In the genomic region with DNA sequence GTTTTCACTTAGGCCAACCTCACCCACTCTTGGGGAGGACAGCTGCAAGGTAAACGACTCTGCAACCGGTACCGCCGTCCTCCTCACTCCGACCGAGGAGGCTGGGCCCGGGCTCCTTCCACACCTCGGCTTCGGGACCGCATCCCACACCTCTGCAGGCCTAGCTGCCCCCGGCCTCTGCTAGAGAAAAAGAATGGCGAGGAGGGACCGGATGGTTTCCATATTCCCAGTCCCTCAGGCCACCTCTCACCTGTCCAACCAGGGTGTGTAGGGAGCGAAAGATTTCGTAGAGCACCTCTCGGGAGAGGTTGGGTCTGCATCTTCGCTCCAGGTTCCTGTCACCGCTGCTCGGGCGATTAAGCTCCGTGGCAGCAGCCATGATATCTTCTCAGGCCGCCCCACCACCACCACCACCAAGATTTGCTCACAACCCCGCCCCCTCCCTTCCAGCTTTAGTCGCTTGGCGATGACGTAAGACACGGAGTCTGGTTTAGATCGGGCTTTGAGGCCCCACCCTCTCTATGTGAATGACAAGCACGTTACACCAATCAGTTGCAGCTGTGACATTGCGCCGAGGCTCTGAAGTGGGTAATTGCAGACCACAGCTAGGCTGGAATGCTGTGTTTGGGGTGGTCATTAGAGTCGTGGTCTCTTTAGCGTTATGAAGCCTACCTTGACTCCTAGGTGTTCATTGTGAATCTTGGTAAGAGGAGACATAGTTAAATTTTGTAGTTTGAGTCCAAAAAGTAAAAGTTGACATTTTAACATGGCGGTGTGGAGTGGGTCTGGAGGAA, we compare ENCODE assay signal across 8 cellular contexts. TPM values are rescaled to one million over a fixed set of nuclear protein-coding genes. Genes with fewer than 3 reads are reported as not detected.
DNase-seq lines count a peak whose midpoint lies in the region; TF ChIP-seq lines count a peak whose summit lies in the region.

A gene with protein sequence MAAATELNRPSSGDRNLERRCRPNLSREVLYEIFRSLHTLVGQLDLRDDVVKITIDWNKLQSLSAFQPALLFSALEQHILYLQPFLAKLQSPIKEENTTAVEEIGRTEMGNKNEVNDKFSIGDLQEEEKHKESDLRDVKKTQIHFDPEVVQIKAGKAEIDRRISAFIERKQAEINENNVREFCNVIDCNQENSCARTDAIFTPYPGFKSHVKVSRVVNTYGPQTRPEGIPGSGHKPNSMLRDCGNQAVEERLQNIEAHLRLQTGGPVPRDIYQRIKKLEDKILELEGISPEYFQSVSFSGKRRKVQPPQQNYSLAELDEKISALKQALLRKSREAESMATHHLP (minus strand): TSS at position 428 of the 794 bp plus-strand sequence. CDS start 49 bp downstream, at position 379.

- H3K4me1 ChIP-seq in suprapubic skin: peaks cover 32% of the 10 kb centered on the region

- H3K4me3 Mint-ChIP-seq in HFFc6: peak within 1 kb of the TSS; percentile 93
- H3K4me3 Mint-ChIP-seq in activated naive CD4-positive, alpha-beta T cell treated with anti-CD3 and anti-CD28 coated beads, Interleukin-2, amount 10 ng/mL, durations not matched to agents 7 days and 5 days: peak within 1 kb of the TSS; percentile 87

- TF ChIP-seq EP300 in suprapubic skin (IDR thresholded peaks at IDR 0.05): no peak

- H3K36me3 ChIP-seq in SK-N-MC (ENCODE audit: insufficient read depth, low read length) (no peaks in the 10 kb centered on the region), suprapubic skin (no peaks in the 10 kb centered on the region)

- TF ChIP-seq CTCF in HFFc6 (IDR thresholded peaks at IDR 0.05): no peak
- TF ChIP-seq CTCF in NB4 (IDR thresholded peaks at IDR 0.05; ENCODE audit: low read depth, low read length): no peak
- no peak for TF ChIP-seq CTCF in suprapubic skin (IDR thresholded peaks at IDR 0.05)

- no peaks in the 10 kb centered on the region for H3K9me3 Mint-ChIP-seq in HFFc6
- H3K9me3 Mint-ChIP-seq in activated naive CD4-positive, alpha-beta T cell treated with anti-CD3 and anti-CD28 coated beads, Interleukin-2, amount 10 ng/mL, durations not matched to agents 7 days and 5 days: peaks cover 3% of the 10 kb centered on the region

- H3K27ac Mint-ChIP-seq in HFFc6: peak within 1 kb of the TSS; percentile 92
- peak within 1 kb of the TSS; percentile 91 for H3K27ac Mint-ChIP-seq in activated naive CD4-positive, alpha-beta T cell treated with anti-CD3 and anti-CD28 coated beads, Interleukin-2, amount 10 ng/mL, durations not matched to agents 7 days and 5 days

- H3K4me1 Mint-ChIP-seq in HFFc6 (ENCODE audit: low read depth): peaks cover 42% of the 10 kb centered on the region
- H3K4me1 Mint-ChIP-seq in activated naive CD4-positive, alpha-beta T cell treated with anti-CD3 and anti-CD28 coated beads, Interleukin-2, amount 10 ng/mL, durations not matched to agents 7 days and 5 days: peaks cover 30% of the 10 kb centered on the region

- WGBS in suprapubic skin: 2% methylated on average over 34 of the region's 34 CpGs

- H3K27me3 Mint-ChIP-seq in HFFc6 (ENCODE audit: insufficient read depth): peaks cover 7% of the 10 kb centered on the region
- H3K27me3 Mint-ChIP-seq in activated naive CD4-positive, alpha-beta T cell treated with anti-CD3 and anti-CD28 coated beads, Interleukin-2, amount 10 ng/mL, durations not matched to agents 7 days and 5 days: peaks cover 4% of the 10 kb centered on the region

- peak within 1 kb of the TSS; percentile 38; the same call in 1 of the 2 replicates for H3K27ac ChIP-seq in SK-N-MC
- H3K27ac ChIP-seq in suprapubic skin: peak within 1 kb of the TSS; percentile 88

- H3K4me3 ChIP-seq in NB4 (ENCODE audit: low read depth, low read length): peak within 1 kb of the TSS; percentile 84
- peak within 1 kb of the TSS; percentile 85 for H3K4me3 ChIP-seq in SK-N-MC
- peak within 1 kb of the TSS; percentile 95 for H3K4me3 ChIP-seq in suprapubic skin

- peak; percentile 80 for DNase-seq in GF-D8 (lab: John Stamatoyannopoulos, UW)
- peak; percentile 91 for DNase-seq in HFFc6
- peak; percentile 96 for DNase-seq in NB4 (ENCODE audit: low read depth)
- peak; percentile 95 for DNase-seq in SK-N-MC (ENCODE audit: low read depth, low spot score)
- DNase-seq in activated naive CD4-positive, alpha-beta T cell treated with anti-CD3 and anti-CD28 coated beads, Interleukin-2, amount 10 ng/mL, durations not matched to agents 7 days and 5 days: peak; percentile 96
- peak; percentile 96 for DNase-seq in globus pallidus (ENCODE audit: low spot score)
- DNase-seq in nucleus accumbens (lab: John Stamatoyannopoulos, UW): peak; percentile 43 to 97 (median 86)
- peak; percentile 95 for DNase-seq in suprapubic skin (ENCODE audit: low spot score in 2 of 2)

- CTCF ChIA-PET in activated naive CD4-positive, alpha-beta T cell treated with anti-CD3 and anti-CD28 coated beads, Interleukin-2, amount 10 ng/mL, durations not matched to agents 7 days and 5 days (lab: Charles Lee): no interaction called here

- peaks cover 6% of the 10 kb centered on the region; the same call in 1 of the 2 replicates for H3K36me3 Mint-ChIP-seq in HFFc6 (ENCODE audit: low read depth)
- peaks cover 3% of the 10 kb centered on the region for H3K36me3 Mint-ChIP-seq in activated naive CD4-positive, alpha-beta T cell treated with anti-CD3 and anti-CD28 coated beads, Interleukin-2, amount 10 ng/mL, durations not matched to agents 7 days and 5 days

- H3K9ac ChIP-seq in SK-N-MC (ENCODE audit: insufficient read length): peak within 1 kb of the TSS; percentile 90

- H3K9me3 ChIP-seq in SK-N-MC (ENCODE audit: low read depth, low read length): no peaks in the 10 kb centered on the region
- no peaks in the 10 kb centered on the region for H3K9me3 ChIP-seq in suprapubic skin

- TF ChIP-seq POLR2A in NB4 (IDR thresholded peaks at IDR 0.05; ENCODE audit: extremely low read depth, insufficient read length) (peak; percentile 62), suprapubic skin (IDR thresholded peaks at IDR 0.05) (peak in 1 of 2 donors; percentile 47)

- H3K27me3 ChIP-seq in suprapubic skin: peaks cover 5% of the 10 kb centered on the region

RNA-seq across cellular contexts. Expression of the gene that starts here (rescaled TPM):
- total RNA-seq in HFFc6 (2021; fragmentation: NEBNext Ultra II Directional; extraction: Animal tissue kit (Norgen Biotek cat#: 25700)): 10 to 100 TPM; 18.5 to 24.5 (median 21.8) TPM
- total RNA-seq in suprapubic skin: 10 to 100 TPM; 21.7 to 32.8 (median 25.2) TPM

Comparison
In these comparisons a context has a peak if more than half of its experiments do, and no peak if none do; other contexts are left out.
1. Peak in every context shown above with its lines: DNase-seq, H3K4me3 ChIP-seq and H3K27ac ChIP-seq.